In genomic region chr22:20523118-20523983, GRCh38 we compare ENCODE assay signal across 8 cellular contexts. TPM values are rescaled to one million over a fixed set of nuclear protein-coding genes. Genes with fewer than 3 reads are reported as not detected.
DNase-seq lines count a peak whose midpoint lies in the region; ATAC-seq, FAIRE-seq and TF ChIP-seq lines count a peak whose summit lies in the region.

No MANE protein-coding gene starts in this region.

- no TSS peak for BruUV-seq in HCT116 (replicated peaks; lab: Mats Ljungman, UMichigan)

- intact Hi-C loops in HCT116 (cut with micrococcal nuclease), result no loop called here
- intact Hi-C loops in sciatic nerve (cut with DNase I), result no loop called here

- no peak for TF ChIP-seq POLR2A in HCT116 (IDR thresholded peaks at IDR 0.05; ENCODE audit: borderline replicate concordance, extremely low read depth, insufficient read depth, insufficient read length)

- H3K79me2 ChIP-seq in HCT116 (ENCODE audit: insufficient read depth, low read length), result peaks cover 96% of the 10 kb centered on the region
- peaks cover 93% of the 10 kb centered on the region for H3K79me2 ChIP-seq in SK-N-SH (ENCODE audit: insufficient read depth)

- no peak for TF ChIP-seq EP300 in SK-N-SH (IDR thresholded peaks at IDR 0.05; ENCODE audit: borderline replicate concordance in 1 of 2, low read depth in 1 of 2, low read length in 1 of 2)

- FAIRE-seq in frontal cortex (lab: Jason Lieb, UNC), result no peak

- H3K27me3 ChIP-seq in HCT116 (ENCODE audit: insufficient read depth, low read length) (no peaks in the 10 kb centered on the region), SK-N-SH (ENCODE audit: insufficient read depth) (no peaks in the 10 kb centered on the region)

- peaks cover 16 to 45% of the 10 kb centered on the region in 2 experiments for H3K4me1 ChIP-seq in HCT116 (ENCODE audit: control insufficient read depth in 1 of 2, insufficient read depth in 2 of 2, low read length in 2 of 2)
- peaks cover 27 to 57% of the 10 kb centered on the region in 2 experiments for H3K4me1 ChIP-seq in SK-N-SH (ENCODE audit: control insufficient read depth in 1 of 2, insufficient read depth in 2 of 2, low read depth in 1 of 2, low read length in 1 of 2)

- TF ChIP-seq RAD21 in HCT116 (IDR thresholded peaks at IDR 0.05; ENCODE audit: low read depth), result no peak
- no peak for TF ChIP-seq RAD21 in SK-N-SH (IDR thresholded peaks at IDR 0.05; ENCODE audit: low read length)

- H3K9me2 ChIP-seq in HCT116 (ENCODE audit: insufficient read depth) (no peaks in the 10 kb centered on the region), SK-N-SH (no peaks in the 10 kb centered on the region)

- H4K20me1 ChIP-seq in HCT116 (ENCODE audit: insufficient read depth) (no peaks in the 10 kb centered on the region; the same call in 1 of the 2 replicates), SK-N-SH (ENCODE audit: insufficient read depth) (peaks cover 74% of the 10 kb centered on the region)

- H3K9ac ChIP-seq in HCT116 (ENCODE audit: low read length) (no peak overlapping the region; the same call in 1 of the 2 replicates), SK-N-SH (no peak overlapping the region)

- DNase-seq in HCT116 (ENCODE audit: low read depth, low spot score), result no peak
- DNase-seq in SK-N-SH, result no peak
- DNase-seq in epidermal melanocyte (ENCODE audit: insufficient read length, low spot score), result peak; percentile 70
- DNase-seq in sciatic nerve (ENCODE audit: low spot score), result no peak
- DNase-seq in frontal cortex (ENCODE audit: low spot score in 2 of 2), result no peak
- no peak for DNase-seq in GM13976 (ENCODE audit: low spot score)
- DNase-seq in HT-29 (ENCODE audit: low spot score), result no peak

- H3K27ac ChIP-seq in HCT116 (ENCODE audit: low read depth, low read length) (no peak overlapping the region), SK-N-SH (ENCODE audit: low read depth in 2 of 2, low read length in 1 of 2) (peak overlapping the region; percentile 75 to 95)

- CTCF ChIA-PET in HCT116 (lab: Charles Lee) (interaction anchor here (0.7 kb wide), 1 partner anchor 13 kb away, joined by 3 read pairs; no protein-coding TSS in a partner anchor), SK-N-SH (lab: Yijun Ruan, JAX) (interaction anchor here (1.2 kb wide), 2 partner anchors 15 to 41 kb away, joined by 3 to 4 read pairs; no protein-coding TSS in a partner anchor)

- whole genome bisulfite sequencing in SK-N-SH (ENCODE audit: low lambda C conversion rate), result 56% methylated on average over 7 of the region's 7 CpGs

- no peak overlapping the region for H3K4me3 ChIP-seq in HCT116 (replicated peaks in 1 of 2; ENCODE audit: low read depth in 1 of 2, low read length in 2 of 2)
- H3K4me3 ChIP-seq in SK-N-SH (ENCODE audit: low read depth in 2 of 2, low read length in 1 of 2), result no peak overlapping the region

- ATAC-seq in HCT116 (no peak), sciatic nerve (peak; percentile 57), HG03520 (IDR thresholded peaks at IDR 0.05; ENCODE audit: unreplicated experiment) (no peak)

- TF ChIP-seq CTCF in HCT116 (IDR thresholded peaks at IDR 0.05 in 2 of 3, conservative IDR thresholded peaks at IDR 0.05 in 1 of 3; ENCODE audit: borderline replicate concordance in 1 of 3, insufficient read depth in 1 of 3, low read depth in 2 of 3, low read length in 2 of 3) (no peak), SK-N-SH (IDR thresholded peaks at IDR 0.05) (no peak), GM13976 (IDR thresholded peaks at IDR 0.05; ENCODE audit: borderline replicate concordance, control extremely low read depth, extremely low read depth, insufficient read depth, missing control alignments) (no peak)

- POLR2A ChIA-PET in HCT116 (lab: Charles Lee), result no interaction called here
- POLR2A ChIA-PET in SK-N-SH (lab: Yijun Ruan, JAX), result no interaction called here

- in situ Hi-C loops in GM13976 (cut with MboI; ENCODE audit: low sequenced_read_pairs, unreplicated experiment), result no loop called here

- H2AFZ ChIP-seq in HCT116 (ENCODE audit: low read depth, low read length, poor library complexity, severe bottlenecking) (no peak overlapping the region), SK-N-SH (ENCODE audit: low read depth) (no peak overlapping the region)

- H3K9me3 ChIP-seq in HCT116 (ENCODE audit: control insufficient read depth in 1 of 2, insufficient read depth in 1 of 2, low read depth in 1 of 2, low read length in 2 of 2), result no peaks in the 10 kb centered on the region
- no peaks in the 10 kb centered on the region for H3K9me3 ChIP-seq in SK-N-SH

- RAD21 ChIA-PET in HCT116 (lab: Charles Lee; ENCODE audit: low non-redundant PET in 1 of 2, low total read pairs in 2 of 2, uncharacterized antibody in 2 of 2, unreplicated experiment in 2 of 2), result no interaction called here

- peaks cover 64% of the 10 kb centered on the region for H3F3A ChIP-seq in SK-N-SH (replicated peaks; ENCODE audit: insufficient read depth)

- H3K36me3 ChIP-seq in HCT116 (ENCODE audit: control insufficient read depth in 1 of 2, insufficient read depth in 2 of 2, low read length in 2 of 2), result peaks cover 12 to 15% of the 10 kb centered on the region in 2 experiments; a peak in 2 of 4 replicates
- peaks cover 16 to 26% of the 10 kb centered on the region in 2 experiments for H3K36me3 ChIP-seq in SK-N-SH (replicated peaks in 1 of 2; ENCODE audit: control insufficient read depth in 1 of 2, insufficient read depth in 2 of 2, low read length in 1 of 2)

- 0 out of 2 replicates have a peak overlapping the region, but pooled peaks have one; percentile 2 for H3K4me2 ChIP-seq in HCT116 (ENCODE audit: low read length)
- peak overlapping the region; percentile 43; the same call in 1 of the 2 replicates for H3K4me2 ChIP-seq in SK-N-SH

TF ChIP-seq in HCT116, 20 proteins besides CTCF, POLR2A, EP300 and RAD21:
- TF ChIP-seq TCF7L2 (IDR thresholded peaks at IDR 0.05; ENCODE audit: borderline replicate concordance, extremely low read depth, insufficient read depth, insufficient read length) (no peak), JUND (IDR thresholded peaks at IDR 0.05) (no peak), SRF (IDR thresholded peaks at IDR 0.05; ENCODE audit: low read depth) (no peak), CBX3 (IDR thresholded peaks at IDR 0.05; ENCODE audit: low read depth) (no peak), EZH2 (IDR thresholded peaks at IDR 0.05) (no peak), CEBPB (IDR thresholded peaks at IDR 0.05; ENCODE audit: low read depth) (no peak)
TF ChIP-seq in HCT116: peak in this region for 0.

TF ChIP-seq in SK-N-SH, 30 proteins besides CTCF, POLR2A, EP300 and RAD21:
- TF ChIP-seq MAX (IDR thresholded peaks at IDR 0.05; ENCODE audit: low read depth), result peak; percentile 83
- no peak for TF ChIP-seq USF2 (IDR thresholded peaks at IDR 0.05; ENCODE audit: borderline replicate concordance, low read depth, low read length)
- no peak for TF ChIP-seq SMC3 (IDR thresholded peaks at IDR 0.05; ENCODE audit: low read depth, low read length)
- TF ChIP-seq TCF12 (IDR thresholded peaks at IDR 0.05), result peak; percentile 47; the same call in 1 of the 2 replicates
- TF ChIP-seq FOXM1 (IDR thresholded peaks at IDR 0.05; ENCODE audit: low read depth), result no peak
- no peak for TF ChIP-seq RFX5 (IDR thresholded peaks at IDR 0.05; ENCODE audit: low read length)
- TF ChIP-seq MEF2A (IDR thresholded peaks at IDR 0.05; ENCODE audit: borderline replicate concordance, low read depth), result no peak
- TF ChIP-seq RXRA (IDR thresholded peaks at IDR 0.05; ENCODE audit: borderline replicate concordance, low read depth), result no peak
- no peak for TF ChIP-seq ELF1 (IDR thresholded peaks at IDR 0.05)
- TF ChIP-seq TEAD4 (IDR thresholded peaks at IDR 0.05; ENCODE audit: borderline replicate concordance, insufficient read depth), result no peak
- TF ChIP-seq GATA2 (CRISPR knock-in tag; IDR thresholded peaks at IDR 0.05), result no peak
- no peak for TF ChIP-seq MXI1 (IDR thresholded peaks at IDR 0.05; ENCODE audit: low read depth, low read length)
- no peak for TF ChIP-seq GABPA (IDR thresholded peaks at IDR 0.05; ENCODE audit: low read depth)
- no peak for TF ChIP-seq JUND (IDR thresholded peaks at IDR 0.05)
TF ChIP-seq in SK-N-SH: peak in this region for 2.

RNA-seq across cellular contexts. Expression of gene MED15, which starts 15.9 kb away (rescaled TPM):
- 81.3 TPM for total RNA-seq in HCT116 (2021; ENCODE audit: unreplicated experiment)
- polyA plus RNA-seq in HCT116 (2012), result 71.7 and 83.4 TPM in 2 replicates
- 36.0 and 45.1 TPM in 2 replicates for polyA plus RNA-seq in SK-N-SH (2012; rRNA removed)
- 20.6 and 30.1 TPM in 2 replicates for polyA plus RNA-seq in SK-N-SH (2012; cell fraction: cytosol; rRNA removed)
- polyA plus RNA-seq in SK-N-SH (2012; cell fraction: nucleus; rRNA removed), result 186 and 205 TPM in 2 replicates
- 130 TPM for total RNA-seq in sciatic nerve
- 13.0 TPM for total RNA-seq in frontal cortex
- total RNA-seq in HT-29 (2014; rRNA removed; shearing (Covaris generic)), result 110 and 127 TPM in 2 replicates

RNA-seq across cellular contexts. Expression of gene KLHL22, which starts 27.8 kb away (rescaled TPM):
- total RNA-seq in HCT116 (2021; ENCODE audit: unreplicated experiment) (16.4 TPM), sciatic nerve (28.0 TPM), frontal cortex (46.9 TPM)
- polyA plus RNA-seq in HCT116 (2012), result 7.5 and 8.8 TPM in 2 replicates
- 26.5 and 29.8 TPM in 2 replicates for polyA plus RNA-seq in SK-N-SH (2012; rRNA removed)
- polyA plus RNA-seq in SK-N-SH (2012; cell fraction: cytosol; rRNA removed), result 9.3 and 17.3 TPM in 2 replicates
- 56.9 and 66.8 TPM in 2 replicates for polyA plus RNA-seq in SK-N-SH (2012; cell fraction: nucleus; rRNA removed)
- 12.8 and 15.7 TPM in 2 replicates for total RNA-seq in HT-29 (2014; rRNA removed; shearing (Covaris generic))

Comparison
In these comparisons a context has a peak if more than half of its experiments do, and no peak if none do; other contexts are left out.
1. Of the 11 proteins assayed by ChIP-seq in both SK-N-SH and HCT116: peak only in SK-N-SH: MAX; only in HCT116: none; in both: none; in neither: 10.